In genomic region chr18:50196261-50196660, GRCh38 we compare ENCODE assay signal across 24 cellular contexts. TPM values are rescaled to one million over a fixed set of nuclear protein-coding genes. Genes with fewer than 3 reads are reported as not detected.
A peak's percentile ranks its signal among the peaks of the same experiment; 100 is the strongest.
DNase-seq lines count a peak whose midpoint lies in the region; ATAC-seq and TF ChIP-seq lines count a peak whose summit lies in the region.
"Had no signal": no experiment of that assay in that cellular context is flagged by ENCODE, and none has a peak within 500 bp of the region (broad histone marks: within the 10 kb centered on the region; RNA-seq: fewer than 3 reads in every experiment).

No MANE protein-coding gene starts in this region.

- peaks cover 28% of the 10 kb centered on the region for H3K4me1 Mint-ChIP-seq in CD4-positive, alpha-beta T cell (ENCODE audit: low read depth)
- peaks cover 20% of the 10 kb centered on the region for H3K4me1 Mint-ChIP-seq in Calu3 (ENCODE audit: low read depth, unreplicated experiment)
- peaks cover 15% of the 10 kb centered on the region for H3K4me1 Mint-ChIP-seq in central memory CD8-positive, alpha-beta T cell
- peaks cover 22% of the 10 kb centered on the region for H3K4me1 Mint-ChIP-seq in nephron

- peaks cover 72% of the 10 kb centered on the region for H3K27me3 ChIP-seq in CD4-positive, alpha-beta T cell (ENCODE audit: control insufficient read depth, insufficient read depth, low read length)
- H3K27me3 ChIP-seq: body of pancreas had no signal

- peak overlapping the region; percentile 60 for H3K4me3 Mint-ChIP-seq in CD4-positive, alpha-beta T cell
- H3K4me3 Mint-ChIP-seq in Calu3 (ENCODE audit: low read depth, unreplicated experiment) (peak overlapping the region; percentile 45), nephron (peak overlapping the region; percentile 80)
- peak overlapping the region; percentile 55 for H3K4me3 Mint-ChIP-seq in central memory CD8-positive, alpha-beta T cell

- TF ChIP-seq CTCF in CD4-positive, alpha-beta T cell (IDR thresholded peaks at IDR 0.05): no peak
- TF ChIP-seq CTCF in Calu3 (IDR thresholded peaks at IDR 0.05; ENCODE audit: unreplicated experiment) (no peak), nephron (IDR thresholded peaks at IDR 0.05; ENCODE audit: unreplicated experiment in 3 of 3) (no peak)

- no peak for ATAC-seq in CD4-positive, alpha-beta T cell (ENCODE audit: poor library complexity)
- no peak for ATAC-seq in central memory CD8-positive, alpha-beta T cell (replicated peaks; ENCODE audit: extremely low read depth, poor library complexity, severe bottlenecking)
- ATAC-seq: body of pancreas, gastrocnemius medialis, PC-3 had no signal

- H3K27ac Mint-ChIP-seq in CD4-positive, alpha-beta T cell: no peak overlapping the region
- H3K27ac Mint-ChIP-seq in Calu3 (ENCODE audit: unreplicated experiment) (no peak overlapping the region), nephron (no peak overlapping the region)
- no peak overlapping the region for H3K27ac Mint-ChIP-seq in central memory CD8-positive, alpha-beta T cell (ENCODE audit: low read depth)
- H3K27ac Mint-ChIP-seq: activated T-cell treated with anti-CD3 and anti-CD28 coated beads, Interleukin-2, amount 50 U/mL, for 24 hours had no signal

- intact Hi-C loops in CD4-positive, alpha-beta T cell (cut with DNase I, micrococcal nuclease): no loop called here
- intact Hi-C loops in Calu3 (cut with micrococcal nuclease; ENCODE audit: unreplicated experiment): no loop called here
- intact Hi-C loops in cardiac septum (cut with DNase I): loop anchor here (10.0 kb wide), 1 partner anchor 141 kb away; no protein-coding TSS in a partner anchor

- no peaks in the 10 kb centered on the region for H3K36me3 Mint-ChIP-seq in CD4-positive, alpha-beta T cell (ENCODE audit: low read depth)
- H3K36me3 Mint-ChIP-seq in Calu3 (ENCODE audit: insufficient read depth, unreplicated experiment): peaks cover 29% of the 10 kb centered on the region
- no peaks in the 10 kb centered on the region for H3K36me3 Mint-ChIP-seq in central memory CD8-positive, alpha-beta T cell (ENCODE audit: insufficient read depth)
- no peaks in the 10 kb centered on the region for H3K36me3 Mint-ChIP-seq in nephron (ENCODE audit: low read depth)

- POLR2A ChIA-PET in CD4-positive, alpha-beta T cell (lab: Charles Lee): interaction anchor here (1.3 kb wide), 1 partner anchor 12 kb away, joined by 4 read pairs; no protein-coding TSS in a partner anchor

- DNase-seq in CD4-positive, alpha-beta T cell: no peak
- no peak for DNase-seq in Calu3
- no peak for DNase-seq in central memory CD8-positive, alpha-beta T cell (ENCODE audit: low spot score in 2 of 2)
- no peak for DNase-seq in cardiac septum (ENCODE audit: low spot score)
- DNase-seq in NCI-H2196 (lab: John Stamatoyannopoulos, UW; ENCODE audit: unreplicated experiment): no peak
- no peak for DNase-seq in epidermal melanocyte (ENCODE audit: insufficient read length, low spot score)
- DNase-seq: activated T-cell treated with anti-CD3 and anti-CD28 coated beads, Interleukin-2, amount 50 U/mL, for 24 hours; adrenal gland; gastrocnemius medialis; hypothalamus; mammary epithelial cell; MM.1S; NCI-H1105 treated with DMSO at 0.1 percent for 48 hours; NCI-H187 treated with DMSO at 0.1 percent for 48 hours; NCI-H2171 treated with DMSO at 0.1 percent for 48 hours; NCI-H524; NK-92 treated with Interleukin-12 subunit alpha and Interleukin-12 subunit beta, amount 100 ng/mL, for 24 hours; nucleus accumbens; PC-3; stimulated activated CD4-positive, alpha-beta T cell treated with anti-CD3 and anti-CD28 coated beads, Interleukin-4, amount 100 ng/mL, for 24 hours had no signal

- peaks cover 82% of the 10 kb centered on the region for H3K27me3 Mint-ChIP-seq in CD4-positive, alpha-beta T cell
- H3K27me3 Mint-ChIP-seq in Calu3 (ENCODE audit: unreplicated experiment) (peaks cover 13% of the 10 kb centered on the region), nephron (ENCODE audit: low read depth) (peaks cover 81% of the 10 kb centered on the region)
- H3K27me3 Mint-ChIP-seq in central memory CD8-positive, alpha-beta T cell: peaks cover 85% of the 10 kb centered on the region

- H3K27ac ChIP-seq in CD4-positive, alpha-beta T cell (ENCODE audit: low read depth, low read length): no peak overlapping the region
- H3K27ac ChIP-seq: adrenal gland, gastrocnemius medialis, KMS-11, tibial nerve had no signal

- BruUV-seq in Calu3 (replicated peaks; lab: Mats Ljungman, UMichigan): no TSS peak

- H3K9me3 ChIP-seq in CD4-positive, alpha-beta T cell (ENCODE audit: control insufficient read depth, low read length): peaks cover 8% of the 10 kb centered on the region
- H3K9me3 ChIP-seq: adrenal gland, body of pancreas, gastrocnemius medialis had no signal

- CTCF ChIA-PET in CD4-positive, alpha-beta T cell (lab: Charles Lee): interaction anchor here (1.6 kb wide), 1 partner anchor 13 kb away, joined by 4 read pairs; no protein-coding TSS in a partner anchor
- CTCF ChIA-PET in Calu3 (lab: Charles Lee): interaction anchor here (0.7 to 2.4 kb wide), 3 partner anchors 12 to 140 kb away, joined by 3 to 6 read pairs (median 6); no protein-coding TSS in a partner anchor

- peaks cover 3% of the 10 kb centered on the region for H3K9me3 Mint-ChIP-seq in CD4-positive, alpha-beta T cell
- H3K9me3 Mint-ChIP-seq in Calu3 (ENCODE audit: low read depth, unreplicated experiment) (no peaks in the 10 kb centered on the region), nephron (peaks cover 14% of the 10 kb centered on the region)
- H3K9me3 Mint-ChIP-seq in central memory CD8-positive, alpha-beta T cell: no peaks in the 10 kb centered on the region
- H3K9me3 Mint-ChIP-seq: activated T-cell treated with anti-CD3 and anti-CD28 coated beads, Interleukin-2, amount 50 U/mL, for 24 hours had no signal

RNA-seq across cellular contexts. Expression of gene MYO5B, which starts 1.3 kb away (rescaled TPM):
- not detected for total RNA-seq in CD4-positive, alpha-beta T cell
- total RNA-seq in Calu3 (2022): 56.7 and 59.1 TPM in 2 replicates
- total RNA-seq in cardiac septum: 5.2 TPM
